ENCODE assay signal across 11 cellular contexts in the genomic region with DNA sequence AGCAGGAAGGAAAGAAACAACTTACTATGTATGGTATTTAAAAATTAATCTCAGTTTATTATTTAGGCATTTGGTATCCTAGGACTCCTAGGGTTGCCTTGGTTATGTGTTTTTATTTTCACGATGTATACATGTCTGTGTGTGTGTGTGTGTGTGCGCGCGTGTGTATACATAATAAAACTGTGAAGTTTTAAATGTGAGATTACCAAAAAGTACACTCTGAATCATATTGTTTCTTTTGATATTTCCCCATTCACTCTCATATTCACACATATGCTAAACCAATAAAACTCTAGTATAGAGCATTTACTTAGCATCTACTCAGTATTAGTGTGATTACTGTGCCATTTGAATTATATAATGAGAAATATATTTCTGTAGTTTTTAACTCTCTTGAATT.
"Had no signal": no experiment of that assay in that cellular context is flagged by ENCODE, and none has a peak within 500 bp of the region (broad histone marks: within the 10 kb centered on the region; RNA-seq: fewer than 3 reads in every experiment).

No MANE protein-coding gene starts in this region.

- DNase-seq: dorsolateral prefrontal cortex; hippocampal formation; mesendoderm; nephron progenitor cell; psoas muscle; SK-N-SH; spleen; stimulated activated naive B cell treated with anti-CD40 and anti-IgM and Interleukin-4, amounts not matched to agents 10 μg/mL and 1 μg/mL and 100 μg/mL, for 72 hours had no signal

- ATAC-seq: esophagus mucosa; psoas muscle; sciatic nerve; stimulated activated naive B cell treated with anti-CD40 and anti-IgM and Interleukin-4, amounts not matched to agents 10 μg/mL and 1 μg/mL and 100 μg/mL, for 72 hours; WTC11 had no signal
